Comparison of ENCODE assay signal across 10 cellular contexts in genomic region chr19:17967258-17968051, GRCh38. TPM values are rescaled to one million over a fixed set of nuclear protein-coding genes. Genes with fewer than 3 reads are reported as not detected.
DNase-seq lines count a peak whose midpoint lies in the region; ATAC-seq, FAIRE-seq and TF ChIP-seq lines count a peak whose summit lies in the region.
"Had no signal": no experiment of that assay in that cellular context is flagged by ENCODE, and none has a peak within 500 bp of the region (broad histone marks: within the 10 kb centered on the region; RNA-seq: fewer than 3 reads in every experiment).

No MANE protein-coding gene starts in this region.

- peak overlapping the region in 6 of 8 donors; percentile 32 to 79 (median 59) for H3K4me3 Mint-ChIP-seq in CD4-positive, alpha-beta memory T cell

- H3K9me3 ChIP-seq in CD4-positive, alpha-beta memory T cell (ENCODE audit: control insufficient read depth in 1 of 2, low read length in 2 of 2) = no peaks in the 10 kb centered on the region
- H3K9me3 ChIP-seq in HUES64 (ENCODE audit: insufficient read depth, low read depth, low read length) (no peaks in the 10 kb centered on the region), endothelial cell of umbilical vein (replicated peaks; ENCODE audit: control insufficient read depth, insufficient read depth, low read length) (no peaks in the 10 kb centered on the region)
- H3K9me3 ChIP-seq: right atrium auricular region had no signal

- H3K27me3 Mint-ChIP-seq in CD4-positive, alpha-beta memory T cell = peaks cover 17 to 34% of the 10 kb centered on the region in 2 donors

- dilution Hi-C loops in endothelial cell of umbilical vein (cut with MboI; ENCODE audit: extremely low pct_ligation_motif_present, low sequenced_read_pairs) = no loop called here

- H3K9me3 Mint-ChIP-seq in CD4-positive, alpha-beta memory T cell = no peaks in the 10 kb centered on the region

- H3K79me2 ChIP-seq in endothelial cell of umbilical vein (ENCODE audit: control insufficient read depth, insufficient read depth, low read length) = no peaks in the 10 kb centered on the region

- no peak overlapping the region for H3K27ac Mint-ChIP-seq in CD4-positive, alpha-beta memory T cell

- H3K4me3 ChIP-seq in CD4-positive, alpha-beta memory T cell (ENCODE audit: low read length in 2 of 2) = no peak overlapping the region
- H3K4me3 ChIP-seq in HUES64 (ENCODE audit: low read length) = peak overlapping the region; percentile 69
- peak overlapping the region in 1 of 3 experiments; percentile 22 for H3K4me3 ChIP-seq in endothelial cell of umbilical vein (replicated peaks in 1 of 3; ENCODE audit: insufficient read depth in 1 of 3, low read depth in 1 of 3, low read length in 3 of 3)

- TF ChIP-seq POLR2A in endothelial cell of umbilical vein (IDR thresholded peaks at IDR 0.05; ENCODE audit: low read depth, low read length) = no peak

- TF ChIP-seq CTCF in endothelial cell of umbilical vein (IDR thresholded peaks at IDR 0.05; ENCODE audit: extremely low read depth in 1 of 2, insufficient read depth in 1 of 2, low read depth in 1 of 2, low read length in 2 of 2) (no peak), omental fat pad (IDR thresholded peaks at IDR 0.05) (no peak), RWPE1 (conservative IDR thresholded peaks at IDR 0.05; ENCODE audit: low read depth) (no peak)

- H3K9ac ChIP-seq in HUES64 (ENCODE audit: low read depth, low read length) (no peak overlapping the region; the same call in 1 of the 2 replicates), endothelial cell of umbilical vein (replicated peaks; ENCODE audit: extremely low read depth, insufficient read depth, low read length) (no peak overlapping the region)

- no peak overlapping the region for H3K27ac ChIP-seq in CD4-positive, alpha-beta memory T cell (ENCODE audit: low read depth, low read length)
- no peak overlapping the region for H3K27ac ChIP-seq in HUES64 (ENCODE audit: low read depth, low read length)
- no peak overlapping the region for H3K27ac ChIP-seq in endothelial cell of umbilical vein (ENCODE audit: insufficient read depth, low read depth, low read length)
- H3K27ac ChIP-seq in RWPE1 = no peak overlapping the region
- H3K27ac ChIP-seq: right atrium auricular region had no signal

- FAIRE-seq in endothelial cell of umbilical vein (lab: Jason Lieb, UNC) = no peak
- FAIRE-seq: bronchial epithelial cell had no signal

- H2AFZ ChIP-seq in endothelial cell of umbilical vein (ENCODE audit: low read depth, low read length) = no peak overlapping the region

- intact Hi-C loops in CD4-positive, alpha-beta memory T cell (cut with micrococcal nuclease) = no loop called here
- intact Hi-C loops in endothelial cell of umbilical vein (cut with micrococcal nuclease) = no loop called here

- CTCF ChIA-PET in CD4-positive, alpha-beta memory T cell (lab: Charles Lee; ENCODE audit: partially characterized antibody) = interaction anchor here (0.6 to 1.9 kb wide), 3 partner anchors 22 to 798 kb away, joined by 3 to 4 read pairs (median 3); no protein-coding TSS in a partner anchor
- CTCF ChIA-PET in endothelial cell of umbilical vein (lab: Charles Lee) = interaction anchor here (0.5 to 1.3 kb wide), 2 partner anchors 20 to 29 kb away, joined by 4 to 5 read pairs; no protein-coding TSS in a partner anchor
- CTCF ChIA-PET in RWPE1 (lab: Yijun Ruan, JAX) = interaction anchor here (0.6 kb wide), 1 partner anchor 10 kb away, joined by 4 read pairs; no protein-coding TSS in a partner anchor

- no peaks in the 10 kb centered on the region for H3K36me3 ChIP-seq in CD4-positive, alpha-beta memory T cell (ENCODE audit: insufficient read depth, low read length)
- no peaks in the 10 kb centered on the region for H3K36me3 ChIP-seq in HUES64 (ENCODE audit: insufficient read depth, low read length)
- H3K36me3 ChIP-seq in endothelial cell of umbilical vein (ENCODE audit: control insufficient read depth in 2 of 2, extremely low read depth in 1 of 2, insufficient read depth in 2 of 2, low read length in 2 of 2) = no peaks in the 10 kb centered on the region
- H3K36me3 ChIP-seq: right atrium auricular region had no signal

- WGBS in HUES64 = 11% methylated on average over 35 of the region's 35 CpGs

- POLR2A ChIA-PET in CD4-positive, alpha-beta memory T cell (lab: Charles Lee; ENCODE audit: partially characterized antibody) = no interaction called here
- POLR2A ChIA-PET in endothelial cell of umbilical vein (lab: Charles Lee) (no interaction called here), RWPE1 (lab: Yijun Ruan, JAX; ENCODE audit: low non-redundant PET) (no interaction called here)

- ATAC-seq in omental fat pad (ENCODE audit: low FRiP score) (peak; percentile 7), HG02870 (IDR thresholded peaks at IDR 0.05; ENCODE audit: unreplicated experiment) (no peak)

- H4K20me1 ChIP-seq in endothelial cell of umbilical vein (replicated peaks; ENCODE audit: control insufficient read depth, extremely low read depth, insufficient read depth, low read length) = no peaks in the 10 kb centered on the region

- H3K4me1 Mint-ChIP-seq in CD4-positive, alpha-beta memory T cell = peaks cover 3 to 14% (median 8%) of the 10 kb centered on the region in 4 donors

- peaks cover 21% of the 10 kb centered on the region for H3K27me3 ChIP-seq in CD4-positive, alpha-beta memory T cell (ENCODE audit: insufficient read depth, low read length)
- H3K27me3 ChIP-seq in HUES64 (ENCODE audit: insufficient read depth, low read length) = peaks cover 12% of the 10 kb centered on the region
- H3K27me3 ChIP-seq in endothelial cell of umbilical vein (ENCODE audit: control insufficient read depth in 2 of 2, insufficient read depth in 2 of 2, low read length in 2 of 2) = peaks cover 14 to 18% of the 10 kb centered on the region in 2 experiments

- H3K9me1 ChIP-seq in endothelial cell of umbilical vein (replicated peaks; ENCODE audit: control insufficient read depth, extremely low read depth, insufficient read depth, low read length) = no peaks in the 10 kb centered on the region

- DNase-seq in CD4-positive, alpha-beta memory T cell = no peak
- DNase-seq in endothelial cell of umbilical vein (ENCODE audit: low read depth, low spot score) = no peak
- no peak for DNase-seq in omental fat pad (ENCODE audit: low spot score)
- DNase-seq in cerebellum (ENCODE audit: low spot score) = no peak
- DNase-seq in RWPE1 (ENCODE audit: low spot score) = no peak
- no peak for DNase-seq in HPDE6-E6E7 (ENCODE audit: extremely low spot score)

- no peak overlapping the region for H3K4me2 ChIP-seq in endothelial cell of umbilical vein (ENCODE audit: insufficient read depth, low read length)

- H3K4me1 ChIP-seq in CD4-positive, alpha-beta memory T cell (ENCODE audit: insufficient read depth, low read length) = peaks cover 5% of the 10 kb centered on the region
- H3K4me1 ChIP-seq in HUES64 (ENCODE audit: insufficient read depth, low read length) (peaks cover 10% of the 10 kb centered on the region; the same call in 1 of the 2 replicates), endothelial cell of umbilical vein (ENCODE audit: control insufficient read depth, extremely low read depth, insufficient read depth, low read length) (peaks cover 6% of the 10 kb centered on the region)

- no TSS peak for BruUV-seq in endothelial cell of umbilical vein (replicated peaks; lab: Mats Ljungman, UMichigan)

- H3K36me3 Mint-ChIP-seq in CD4-positive, alpha-beta memory T cell = no peaks in the 10 kb centered on the region

RNA-seq across cellular contexts. Expression of gene KCNN1, which starts 0.5 kb away (rescaled TPM):
- not detected for total RNA-seq in CD4-positive, alpha-beta memory T cell
- not detected for polyA plus RNA-seq in CD4-positive, alpha-beta memory T cell
- polyA plus RNA-seq in HUES64 (2013, experiment 1 of 2) = 4.9 TPM
- polyA plus RNA-seq in HUES64 (2013, experiment 2 of 2) = 7.4 TPM
- 0.32 and 0.80 TPM in 2 replicates for total RNA-seq in endothelial cell of umbilical vein
- 0.18 TPM in 2 replicates for polyA plus RNA-seq in endothelial cell of umbilical vein
- polyA plus RNA-seq in endothelial cell of umbilical vein (2011; cell fraction: cytosol; rRNA removed) = 0.13 TPM in 2 replicates
- not detected in 2 replicates for polyA plus RNA-seq in endothelial cell of umbilical vein (2011; cell fraction: nucleus; rRNA removed)
- 0.40 and 0.93 TPM in 2 replicates for polyA plus RNA-seq in endothelial cell of umbilical vein (2012)
- polyA minus RNA-seq in endothelial cell of umbilical vein = 0.41 TPM in 1 of 2 replicates, not detected in the other
- 2.6 TPM for polyA minus RNA-seq in endothelial cell of umbilical vein (2011; cell fraction: cytosol; rRNA and poly(A)+ RNA removed)
- not detected in 2 replicates for polyA minus RNA-seq in endothelial cell of umbilical vein (2011; cell fraction: nucleus; rRNA and poly(A)+ RNA removed)
- 1 to 10 TPM in 1 of 4 donors, under 1 TPM in 2, not detected in 1; 0.12 to 1.0 (median 0.88) TPM for total RNA-seq in omental fat pad
- 10.9 TPM for total RNA-seq in cerebellum
- total RNA-seq: bronchial epithelial cell had no signal

RNA-seq across cellular contexts. Expression of gene CCDC124, which starts 34.6 kb away (rescaled TPM):
- 10 to 100 TPM; 30.0 to 34.2 TPM for total RNA-seq in CD4-positive, alpha-beta memory T cell
- polyA plus RNA-seq in CD4-positive, alpha-beta memory T cell = 10 to 100 TPM; 24.5 to 49.9 TPM
- 83.3 TPM for polyA plus RNA-seq in HUES64 (2013, experiment 1 of 2)
- polyA plus RNA-seq in HUES64 (2013, experiment 2 of 2) = 91.5 TPM
- 115 and 123 TPM in 2 replicates for total RNA-seq in endothelial cell of umbilical vein
- 101 and 128 TPM in 2 replicates for polyA plus RNA-seq in endothelial cell of umbilical vein
- 76.7 and 119 TPM in 2 replicates for polyA plus RNA-seq in endothelial cell of umbilical vein (2011; cell fraction: cytosol; rRNA removed)
- 41.4 and 51.7 TPM in 2 replicates for polyA plus RNA-seq in endothelial cell of umbilical vein (2011; cell fraction: nucleus; rRNA removed)
- 85.4 and 149 TPM in 2 replicates for polyA plus RNA-seq in endothelial cell of umbilical vein (2012)
- 8.9 and 11.6 TPM in 2 replicates for polyA minus RNA-seq in endothelial cell of umbilical vein
- polyA minus RNA-seq in endothelial cell of umbilical vein (2011; cell fraction: cytosol; rRNA and poly(A)+ RNA removed) = 32.0 TPM
- polyA minus RNA-seq in endothelial cell of umbilical vein (2011; cell fraction: nucleus; rRNA and poly(A)+ RNA removed) = 3.8 and 14.5 TPM in 2 replicates
- 10 to 100 TPM; 34.7 to 73.4 (median 49.5) TPM for total RNA-seq in omental fat pad
- total RNA-seq in cerebellum = 12.2 TPM

RNA-seq across cellular contexts. Expression of gene ARRDC2, which starts 40.5 kb away (rescaled TPM):
- total RNA-seq in CD4-positive, alpha-beta memory T cell = 100 to 1,000 TPM; 136 to 138 TPM
- 10 to 100 TPM; 39.8 to 47.9 TPM for polyA plus RNA-seq in CD4-positive, alpha-beta memory T cell
- 2.0 TPM for polyA plus RNA-seq in HUES64 (2013, experiment 1 of 2)
- 3.6 TPM for polyA plus RNA-seq in HUES64 (2013, experiment 2 of 2)
- total RNA-seq in endothelial cell of umbilical vein = 17.2 and 17.4 TPM in 2 replicates
- 10.2 and 12.4 TPM in 2 replicates for polyA plus RNA-seq in endothelial cell of umbilical vein
- polyA plus RNA-seq in endothelial cell of umbilical vein (2011; cell fraction: cytosol; rRNA removed) = 8.4 and 9.5 TPM in 2 replicates
- 20.7 and 22.0 TPM in 2 replicates for polyA plus RNA-seq in endothelial cell of umbilical vein (2011; cell fraction: nucleus; rRNA removed)
- polyA plus RNA-seq in endothelial cell of umbilical vein (2012) = 6.3 and 10.6 TPM in 2 replicates
- polyA minus RNA-seq in endothelial cell of umbilical vein = 6.0 and 8.6 TPM in 2 replicates
- polyA minus RNA-seq in endothelial cell of umbilical vein (2011; cell fraction: cytosol; rRNA and poly(A)+ RNA removed) = 14.2 TPM
- 9.4 and 13.4 TPM in 2 replicates for polyA minus RNA-seq in endothelial cell of umbilical vein (2011; cell fraction: nucleus; rRNA and poly(A)+ RNA removed)
- 100 to 1,000 TPM in 1 of 4 donors, 10 to 100 TPM in 3; 16.0 to 117 (median 30.3) TPM for total RNA-seq in omental fat pad
- total RNA-seq in cerebellum = 5.6 TPM
